Comparison of ENCODE assay signal across 17 cellular contexts in the genomic region with DNA sequence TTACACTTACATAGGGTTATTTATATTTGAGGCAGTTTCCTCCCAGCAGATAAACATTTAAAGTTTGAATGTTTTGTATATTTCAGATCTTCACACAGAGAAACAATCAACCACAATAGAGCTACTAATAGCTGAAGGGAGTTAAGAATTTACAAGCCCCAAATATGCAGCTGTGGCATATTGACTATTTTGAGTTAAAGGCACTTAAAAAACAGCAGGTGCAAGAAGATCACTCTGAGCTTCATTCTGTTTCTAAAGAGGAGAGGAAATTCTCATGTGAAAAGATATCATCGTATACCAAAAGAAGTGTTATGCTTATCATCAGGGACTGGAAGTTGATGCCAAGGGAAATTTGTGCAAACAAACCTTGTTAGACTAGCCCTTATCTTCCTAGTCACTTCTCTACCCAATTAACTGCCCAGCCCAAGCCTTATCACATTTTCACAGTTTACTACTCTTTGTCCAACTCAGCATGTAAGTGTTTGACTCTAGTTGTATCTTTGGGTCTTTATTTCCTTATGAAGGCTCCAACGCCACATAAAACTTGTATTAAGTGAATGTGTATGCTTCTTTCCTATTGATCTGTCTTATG.
"Had no signal": no experiment of that assay in that cellular context is flagged by ENCODE, and none has a peak within 500 bp of the region (broad histone marks: within the 10 kb centered on the region; RNA-seq: fewer than 3 reads in every experiment).

No MANE protein-coding gene starts in this region.

- H3K27me3 ChIP-seq: cardiac muscle cell, suprapubic skin had no signal

- FAIRE-seq: endometrium, TTC549 had no signal

- H3K4me3 ChIP-seq: cardiac muscle cell, suprapubic skin had no signal

- H3K27ac ChIP-seq: cardiac muscle cell, suprapubic skin had no signal

- H3K36me3 ChIP-seq: cardiac muscle cell, suprapubic skin had no signal

- H3K27ac Mint-ChIP-seq: activated CD4-positive, alpha-beta T cell treated with anti-CD3 and anti-CD28 coated beads, Interleukin-2, amount 10 ng/mL, durations not matched to agents 7 days and 5 days; activated T-helper 17 cell treated with anti-CD3 and anti-CD28 coated beads, Interleukin-2, amount 50 U/mL, for 72 hours; natural killer cell treated with Interleukin-12 subunit alpha and Interleukin-12 subunit beta and Interleukin-15 and Interleukin-18, amount 100 ng/mL, for 72 hours; type B pancreatic cell had no signal

- H3K9me3 ChIP-seq: suprapubic skin had no signal

- H3K9me3 Mint-ChIP-seq: activated CD4-positive, alpha-beta T cell treated with anti-CD3 and anti-CD28 coated beads, Interleukin-2, amount 10 ng/mL, durations not matched to agents 7 days and 5 days; activated T-helper 17 cell treated with anti-CD3 and anti-CD28 coated beads, Interleukin-2, amount 50 U/mL, for 72 hours; natural killer cell treated with Interleukin-12 subunit alpha and Interleukin-12 subunit beta and Interleukin-15 and Interleukin-18, amount 100 ng/mL, for 72 hours; type B pancreatic cell had no signal

- H3K36me3 Mint-ChIP-seq: natural killer cell treated with Interleukin-12 subunit alpha and Interleukin-12 subunit beta and Interleukin-15 and Interleukin-18, amount 100 ng/mL, for 72 hours; type B pancreatic cell had no signal

- H3K4me3 Mint-ChIP-seq: activated CD4-positive, alpha-beta T cell treated with anti-CD3 and anti-CD28 coated beads, Interleukin-2, amount 10 ng/mL, durations not matched to agents 7 days and 5 days; activated T-helper 17 cell treated with anti-CD3 and anti-CD28 coated beads, Interleukin-2, amount 50 U/mL, for 72 hours; natural killer cell treated with Interleukin-12 subunit alpha and Interleukin-12 subunit beta and Interleukin-15 and Interleukin-18, amount 100 ng/mL, for 72 hours; type B pancreatic cell had no signal

- H3K4me1 ChIP-seq: suprapubic skin had no signal

- DNase-seq: activated CD4-positive, alpha-beta T cell treated with anti-CD3 and anti-CD28 coated beads, Interleukin-2, amount 10 ng/mL, durations not matched to agents 7 days and 5 days; activated naive CD4-positive, alpha-beta T cell treated with anti-CD3 and anti-CD28 coated beads, Interleukin-2, amount 50 U/mL, for 16 hours; islet precursor cell; posterior cingulate gyrus; stimulated activated CD4-positive, alpha-beta T cell treated with anti-CD3 and anti-CD28 coated beads, Interleukin-4, amount 100 ng/mL, for 4 hours; stimulated activated CD8-positive, alpha-beta memory T cell treated with anti-CD3 and anti-CD28 coated beads, Interleukin-4, amount 100 ng/mL, for 48 hours; stimulated activated naive CD8-positive, alpha-beta T cell treated with anti-CD3 and anti-CD28 coated beads, Interleukin-15, Interleukin-2, amounts not matched to agents 100 U/mL and 50 U/mL, for 24 hours; T-helper 2 cell had no signal

- ATAC-seq: activated T-helper 17 cell treated with anti-CD3 and anti-CD28 coated beads, Interleukin-2, amount 50 U/mL, for 72 hours; esophagus mucosa; left lobe of liver; natural killer cell treated with Interleukin-12 subunit alpha and Interleukin-12 subunit beta and Interleukin-15 and Interleukin-18, amount 100 ng/mL, for 72 hours; stimulated activated naive CD8-positive, alpha-beta T cell treated with anti-CD3 and anti-CD28 coated beads, Interleukin-15, Interleukin-2, amounts not matched to agents 100 U/mL and 50 U/mL, for 24 hours had no signal

- H3K4me1 Mint-ChIP-seq: activated CD4-positive, alpha-beta T cell treated with anti-CD3 and anti-CD28 coated beads, Interleukin-2, amount 10 ng/mL, durations not matched to agents 7 days and 5 days; activated T-helper 17 cell treated with anti-CD3 and anti-CD28 coated beads, Interleukin-2, amount 50 U/mL, for 72 hours had no signal
